1 cellular context compared by ENCODE assay signal in genomic region chr13:100314132-100314910, GRCh38.
A peak's percentile ranks its signal among the peaks of the same experiment; 100 is the strongest.
TF ChIP-seq lines count a peak whose summit lies in the region.

No MANE protein-coding gene starts in this region.

TF ChIP-seq in HepG2, 621 proteins besides CTCF, POLR2A, EP300 and RAD21 (continued from another document and continues in another):
- TF ChIP-seq ZNF644 (CRISPR knock-in tag; IDR thresholded peaks at IDR 0.05; ENCODE audit: low read depth) (0 out of 2 replicates have a peak, but pooled peaks have one; percentile 25), HNF1A (IDR thresholded peaks at IDR 0.05; ENCODE audit: low read depth) (peak; percentile 38; the same call in 1 of the 2 replicates), HNF1A (CRISPR knock-in tag; IDR thresholded peaks at IDR 0.05; ENCODE audit: borderline replicate concordance) (peak; percentile 39; the same call in 1 of the 2 replicates), TBX3 (IDR thresholded peaks at IDR 0.05; ENCODE audit: borderline replicate concordance) (peak; percentile 61; the same call in 1 of the 2 replicates), NFKBIZ (CRISPR knock-in tag; IDR thresholded peaks at IDR 0.05) (peak; percentile 75; the same call in 1 of the 2 replicates), PRPF4 (IDR thresholded peaks at IDR 0.05; ENCODE audit: low read depth, low read length, poor library complexity, severe bottlenecking) (no peak), ETS1 (CRISPR knock-in tag; IDR thresholded peaks at IDR 0.05) (no peak), NFIC (IDR thresholded peaks at IDR 0.05; ENCODE audit: low read length) (peak; percentile 80), GATAD2A (CRISPR knock-in tag; IDR thresholded peaks at IDR 0.05) (peak; percentile 95), RCOR2 (CRISPR knock-in tag; IDR thresholded peaks at IDR 0.05) (peak; percentile 90), LCORL (IDR thresholded peaks at IDR 0.05) (peak; percentile 33; the same call in 1 of the 2 replicates), LCORL (CRISPR knock-in tag; IDR thresholded peaks at IDR 0.05) (no peak), NR2F2 (IDR thresholded peaks at IDR 0.05; ENCODE audit: borderline replicate concordance, low read depth) (peak; percentile 58; the same call in 1 of the 2 replicates), ZFP1 (CRISPR knock-in tag; IDR thresholded peaks at IDR 0.05) (no peak), CREB1 (IDR thresholded peaks at IDR 0.05) (no peak), CREB1 (CRISPR knock-in tag; IDR thresholded peaks at IDR 0.05) (peak; percentile 63), MEIS1 (CRISPR knock-in tag; IDR thresholded peaks at IDR 0.05; ENCODE audit: borderline replicate concordance) (0 out of 2 replicates have a peak, but pooled peaks have one; percentile 76), PAXIP1 (CRISPR knock-in tag; conservative IDR thresholded peaks at IDR 0.05) (peak; percentile 72), ARID5B (CRISPR knock-in tag; IDR thresholded peaks at IDR 0.05) (peak; percentile 99), ZBTB25 (CRISPR knock-in tag; IDR thresholded peaks at IDR 0.05) (peak; percentile 67; the same call in 1 of the 2 replicates), NR1H2 (CRISPR knock-in tag; IDR thresholded peaks at IDR 0.05; ENCODE audit: borderline replicate concordance, low read depth) (no peak), ZNF530 (CRISPR knock-in tag; IDR thresholded peaks at IDR 0.05; ENCODE audit: low read depth) (no peak), ZGPAT (CRISPR knock-in tag; IDR thresholded peaks at IDR 0.05) (peak; percentile 83), ZNF30 (CRISPR knock-in tag; IDR thresholded peaks at IDR 0.05) (no peak), SOX6 (IDR thresholded peaks at IDR 0.05) (no peak), SOX6 (CRISPR knock-in tag; IDR thresholded peaks at IDR 0.05) (peak; percentile 99), NAIF1 (CRISPR knock-in tag; IDR thresholded peaks at IDR 0.05; ENCODE audit: borderline replicate concordance) (no peak), CEBPB (IDR thresholded peaks at IDR 0.05; ENCODE audit: borderline replicate concordance, low read depth, low read length) (peak; percentile 93), ZNF205 (CRISPR knock-in tag; IDR thresholded peaks at IDR 0.05) (peak; percentile 58; the same call in 1 of the 2 replicates), SOX5 (CRISPR knock-in tag; IDR thresholded peaks at IDR 0.05; ENCODE audit: borderline replicate concordance) (peak; percentile 100), GATA4 (IDR thresholded peaks at IDR 0.05; ENCODE audit: borderline replicate concordance, low read depth) (peak; percentile 39; the same call in 1 of the 2 replicates), DPF2 (CRISPR knock-in tag; IDR thresholded peaks at IDR 0.05; ENCODE audit: borderline replicate concordance, low read depth) (0 out of 2 replicates have a peak, but pooled peaks have one; percentile 30), MED1 (CRISPR knock-in tag; IDR thresholded peaks at IDR 0.05) (peak; percentile 53), AHDC1 (CRISPR knock-in tag; IDR thresholded peaks at IDR 0.05; ENCODE audit: borderline replicate concordance) (peak; percentile 76; the same call in 1 of the 2 replicates), BORCS8-MEF2B (CRISPR knock-in tag; IDR thresholded peaks at IDR 0.05) (no peak), FOXP1 (IDR thresholded peaks at IDR 0.05) (0 out of 2 replicates have a peak, but pooled peaks have one; percentile 39), FOXP1 (CRISPR knock-in tag; IDR thresholded peaks at IDR 0.05) (peak; percentile 87), ARNT (IDR thresholded peaks at IDR 0.05) (no peak), BHLHE40 (IDR thresholded peaks at IDR 0.05; ENCODE audit: low read length) (peak; percentile 51; the same call in 1 of the 2 replicates)
